Comparison of ENCODE assay signal across 31 cellular contexts in the genomic region with DNA sequence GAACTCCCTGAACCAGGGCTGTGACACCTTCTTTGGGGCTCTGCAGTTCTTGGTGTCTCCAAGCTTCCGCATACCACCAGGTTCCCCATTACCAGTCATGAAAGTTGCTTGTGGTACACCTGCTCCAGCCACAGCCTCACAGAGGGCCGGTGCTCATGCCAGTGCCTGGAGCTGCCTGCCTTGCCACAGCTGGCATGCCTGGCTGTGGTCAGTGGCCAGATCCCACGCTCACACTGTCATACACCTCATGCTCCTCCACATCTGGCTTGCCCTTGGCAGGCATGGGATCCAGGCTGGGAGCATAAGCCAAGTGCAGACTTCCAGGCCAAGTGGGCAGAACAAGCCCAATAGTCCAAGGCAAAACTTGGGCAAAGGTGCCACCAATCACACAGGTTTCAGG.
"Had no signal": no experiment of that assay in that cellular context is flagged by ENCODE, and none has a peak within 500 bp of the region (broad histone marks: within the 10 kb centered on the region; RNA-seq: fewer than 3 reads in every experiment).

No MANE protein-coding gene starts in this region.

- H3K27ac ChIP-seq: brain microvascular endothelial cell, esophagus muscularis mucosa, foreskin keratinocyte, gastrocnemius medialis, heart left ventricle, VCaP had no signal

- DNase-seq: activated CD4-positive, alpha-beta memory T cell treated with anti-CD3 and anti-CD28 coated beads for 36 hours; activated CD4-positive, alpha-beta T cell treated with anti-CD3 and anti-CD28 coated beads for 1 hour; activated CD4-positive, alpha-beta T cell treated with anti-CD3 and anti-CD28 coated beads for 48 hours; activated CD8-positive, alpha-beta memory T cell treated with anti-CD3 and anti-CD28 coated beads, Interleukin-2, amount 10 ng/mL, durations not matched to agents 7 days and 5 days; activated CD8-positive, alpha-beta memory T cell treated with anti-CD3 and anti-CD28 coated beads, Interleukin-2, amount 50 U/mL, for 4 hours; activated CD8-positive, alpha-beta T cell treated with anti-CD3 and anti-CD28 coated beads, Interleukin-2, amount 10 ng/mL, durations not matched to agents 7 days and 5 days; activated gamma-delta T cell; activated naive CD4-positive, alpha-beta T cell; activated naive CD4-positive, alpha-beta T cell treated with anti-CD3 and anti-CD28 coated beads, Interleukin-2, amount 10 ng/mL, durations not matched to agents 7 days and 5 days; activated naive CD8-positive, alpha-beta T cell treated with anti-CD3 and anti-CD28 coated beads, Interleukin-2, amount 10 ng/mL, durations not matched to agents 7 days and 5 days; activated T-cell treated with anti-CD3 and anti-CD28 coated beads for 4 hours; activated T-cell treated with anti-CD3 and anti-CD28 coated beads, Interleukin-2, amount 50 U/mL, for 24 hours; activated T-cell treated with anti-CD3 and anti-CD28 coated beads, Interleukin-2, amount 50 U/mL, for 72 hours; brain microvascular endothelial cell; cortex of kidney; dermis blood vessel endothelial cell; effector CD4-positive, alpha-beta T cell; effector memory CD8-positive, alpha-beta T cell; erythroblast; foreskin keratinocyte; gastrocnemius medialis; glutamatergic neuron; heart left ventricle; T-helper 2 cell had no signal

- H3K9me3 ChIP-seq: gastrocnemius medialis had no signal

- ATAC-seq: activated CD8-positive, alpha-beta memory T cell treated with anti-CD3 and anti-CD28 coated beads, Interleukin-2, amount 10 ng/mL, durations not matched to agents 7 days and 5 days; activated CD8-positive, alpha-beta T cell treated with anti-CD3 and anti-CD28 coated beads, Interleukin-2, amount 10 ng/mL, durations not matched to agents 7 days and 5 days; activated naive CD4-positive, alpha-beta T cell treated with anti-CD3 and anti-CD28 coated beads, Interleukin-2, amount 50 U/mL, for 72 hours; activated T-cell treated with anti-CD3 and anti-CD28 coated beads, Interleukin-2, amount 50 U/mL, for 72 hours; effector memory CD8-positive, alpha-beta T cell; foreskin keratinocyte; gastrocnemius medialis; heart left ventricle; WTC11 had no signal

- H3K27me3 ChIP-seq: brain microvascular endothelial cell, esophagus muscularis mucosa, foreskin keratinocyte, gastrocnemius medialis, heart left ventricle had no signal

- FAIRE-seq: astrocyte, bronchial epithelial cell, colon had no signal

- H3K4me1 ChIP-seq: esophagus muscularis mucosa, foreskin keratinocyte, gastrocnemius medialis, heart left ventricle had no signal

- H3K4me3 ChIP-seq: esophagus muscularis mucosa, gastrocnemius medialis, heart left ventricle had no signal

- H3K36me3 ChIP-seq: brain microvascular endothelial cell, esophagus muscularis mucosa, gastrocnemius medialis, heart left ventricle had no signal
